In genomic region chr4:71074452-71075299, GRCh38 we compare ENCODE assay signal across 13 cellular contexts.
DNase-seq lines count a peak whose midpoint lies in the region; ATAC-seq and TF ChIP-seq lines count a peak whose summit lies in the region.
"Had no signal": no experiment of that assay in that cellular context is flagged by ENCODE, and none has a peak within 500 bp of the region (broad histone marks: within the 10 kb centered on the region; RNA-seq: fewer than 3 reads in every experiment).

No MANE protein-coding gene starts in this region.

- intact Hi-C loops in colonic mucosa (cut with DNase I): no loop called here

- no peak overlapping the region for H3K4me3 ChIP-seq in Loucy (ENCODE audit: low read length, poor library complexity, severe bottlenecking)
- H3K4me3 ChIP-seq in colonic mucosa: peak overlapping the region; percentile 9
- H3K4me3 ChIP-seq in thoracic aorta: peak overlapping the region; percentile 61

- no peak overlapping the region for H3K4me2 ChIP-seq in Loucy (ENCODE audit: low read depth, low read length, poor library complexity, severe bottlenecking)

- ATAC-seq in thoracic aorta (ENCODE audit: insufficient number of reproducible peaks, low FRiP score, low read depth) (peak; percentile 73), HG03520 (IDR thresholded peaks at IDR 0.05; ENCODE audit: unreplicated experiment) (no peak)

- no peaks in the 10 kb centered on the region for H3K36me3 ChIP-seq in Loucy (ENCODE audit: insufficient read depth, low read length)
- H3K36me3 ChIP-seq in colonic mucosa: no peaks in the 10 kb centered on the region
- no peaks in the 10 kb centered on the region for H3K36me3 ChIP-seq in thoracic aorta

- H3K9me2 ChIP-seq in Loucy (replicated peaks; ENCODE audit: low read depth, low read length): no peaks in the 10 kb centered on the region

- DNase-seq in colonic mucosa: peak; percentile 24
- peak; percentile 12 to 19 for DNase-seq in lung microvascular endothelial cell (ENCODE audit: low read depth in 2 of 2)
- DNase-seq in thoracic aorta (ENCODE audit: low spot score): no peak
- DNase-seq in NCI-H1092 (lab: John Stamatoyannopoulos, UW): no peak
- DNase-seq in NOMO-1 (lab: John Stamatoyannopoulos, UW; ENCODE audit: unreplicated experiment in 2 of 2): no peak
- DNase-seq: activated gamma-delta T cell; EL; MM.1S; NCI-H446; SHP77 treated with DMSO at 0.1 percent for 48 hours; stimulated activated CD4-positive, alpha-beta T cell treated with anti-CD3 and anti-CD28 coated beads, Interleukin-12 subunit alpha, Interleukin-12 subunit beta, amount 100 ng/mL, for 4 hours had no signal

- TF ChIP-seq CTCF in Loucy (conservative IDR thresholded peaks at IDR 0.05; ENCODE audit: low read length) (no peak), colonic mucosa (IDR thresholded peaks at IDR 0.05) (no peak), thoracic aorta (IDR thresholded peaks at IDR 0.05) (no peak)

- H2AFZ ChIP-seq in Loucy (ENCODE audit: low read length): peak overlapping the region; percentile 30; the same call in 1 of the 2 replicates

- H3K9ac ChIP-seq in Loucy (ENCODE audit: low read depth, low read length, poor library complexity, severe bottlenecking): no peak overlapping the region
- H3K9ac ChIP-seq in colonic mucosa (ENCODE audit: low read depth in 2 of 2, low read length in 2 of 2): peak overlapping the region in 1 of 2 donors; percentile 55

- H3F3A ChIP-seq in Loucy (ENCODE audit: low read depth): no peaks in the 10 kb centered on the region

- no peaks in the 10 kb centered on the region for H4K20me1 ChIP-seq in Loucy (ENCODE audit: insufficient read depth, low read length, poor library complexity, severe bottlenecking)

- H3K4me1 ChIP-seq in Loucy (ENCODE audit: insufficient read depth, low read length, poor library complexity, severe bottlenecking) (no peaks in the 10 kb centered on the region), colonic mucosa (no peaks in the 10 kb centered on the region), thoracic aorta (ENCODE audit: control insufficient read depth in 1 of 2, low read depth in 2 of 2) (peaks cover 0 to 12% of the 10 kb centered on the region in 2 donors)

- peak overlapping the region; percentile 69 for H3K27ac ChIP-seq in colonic mucosa
- H3K27ac ChIP-seq in thoracic aorta: peak overlapping the region; percentile 56 to 71

- H3K27me3 ChIP-seq in Loucy (ENCODE audit: insufficient read depth, low read length, poor library complexity, severe bottlenecking) (no peaks in the 10 kb centered on the region), colonic mucosa (no peaks in the 10 kb centered on the region), thoracic aorta (replicated peaks; ENCODE audit: insufficient read depth) (no peaks in the 10 kb centered on the region)

- H3K9me3 ChIP-seq in Loucy (ENCODE audit: insufficient read depth, low read depth, low read length) (no peaks in the 10 kb centered on the region), colonic mucosa (no peaks in the 10 kb centered on the region), thoracic aorta (no peaks in the 10 kb centered on the region)

- no peaks in the 10 kb centered on the region for H3K79me2 ChIP-seq in Loucy (ENCODE audit: insufficient read depth, low read length)

Comparison
In these comparisons a context has a peak if more than half of its experiments do, and no peak if none do; other contexts are left out.
1. DNase-seq: peak in colonic mucosa (single experiment) and lung microvascular endothelial cell (2 of 2); none in thoracic aorta (single experiment), NCI-H1092 (single experiment) and NOMO-1 (0 of 2).